Comparison of ENCODE assay signal across 8 cellular contexts in the genomic region with DNA sequence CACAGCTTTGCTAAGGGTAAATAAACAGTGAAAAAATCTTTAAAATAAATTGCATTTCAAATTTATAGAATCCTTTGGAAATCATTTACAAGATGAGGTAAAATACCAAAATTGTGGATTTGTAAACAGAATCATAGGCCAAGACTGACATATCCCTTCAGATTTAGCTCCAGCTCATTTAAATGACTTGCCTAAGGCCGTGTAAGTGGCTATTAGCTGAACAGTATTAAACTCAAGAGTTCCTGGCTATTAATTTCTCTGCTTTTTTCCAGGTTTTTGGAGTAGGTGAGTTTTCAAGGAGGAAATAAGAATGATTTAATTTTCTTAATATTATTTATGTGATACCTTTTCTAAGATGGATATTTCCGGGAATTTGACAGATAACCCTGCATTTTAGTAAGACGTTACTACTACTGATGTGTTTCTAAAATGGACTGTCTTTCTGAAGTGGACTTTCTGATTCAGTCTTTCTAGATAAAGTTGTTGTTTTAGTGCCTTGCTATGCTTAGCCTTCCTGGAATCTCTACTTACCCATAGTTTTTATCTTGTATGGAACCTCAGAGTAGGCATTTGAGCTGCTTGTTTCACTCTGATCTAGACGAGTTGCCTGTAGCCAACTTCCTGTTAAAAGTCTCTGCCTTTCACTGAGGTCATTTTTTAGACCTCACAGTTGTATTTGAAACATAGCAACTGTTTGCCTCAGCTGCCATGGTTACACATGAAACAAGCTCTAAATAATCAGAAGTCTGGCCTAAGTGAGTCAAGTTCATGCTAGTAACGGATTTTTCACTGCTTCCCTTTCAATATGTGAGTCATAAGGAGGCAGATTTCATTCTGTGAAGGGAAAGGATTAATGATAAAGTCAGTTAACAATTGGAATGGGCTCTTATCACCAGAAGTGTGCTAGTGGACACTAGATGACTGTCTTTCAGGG.
DNase-seq lines count a peak whose midpoint lies in the region; ATAC-seq and TF ChIP-seq lines count a peak whose summit lies in the region.

No MANE protein-coding gene starts in this region.

- intact Hi-C loops in heart right ventricle (cut with DNase I) = loop anchor here in 4 of 10 donors (5.0 to 10.0 kb wide), 4 partner anchors 35 to 75 kb away; no protein-coding TSS in a partner anchor

- no peak overlapping the region for H3K4me3 ChIP-seq in heart right ventricle
- H3K4me3 ChIP-seq in skeletal muscle tissue (ENCODE audit: low read length in 3 of 3) = peak overlapping the region in 1 of 3 donors; percentile 16

- peak; percentile 91 for ATAC-seq in HG02642 (IDR thresholded peaks at IDR 0.05; ENCODE audit: poor library complexity, unreplicated experiment)
- peak; percentile 96 to 97 for ATAC-seq in activated naive CD4-positive, alpha-beta T cell treated with anti-CD3 and anti-CD28 coated beads, Interleukin-2, amount 50 U/mL, for 72 hours
- ATAC-seq in heart right ventricle = peak; percentile 74 to 97 (median 89)

- peak overlapping the region in 2 of 3 donors; percentile 51 to 68 for H3K9ac ChIP-seq in skeletal muscle tissue (ENCODE audit: low read depth in 1 of 3, low read length in 3 of 3)

- peak overlapping the region; percentile 4 to 91 (median 84) for H3K27ac ChIP-seq in heart right ventricle
- peak overlapping the region; percentile 84 for H3K27ac ChIP-seq in skeletal muscle tissue (ENCODE audit: low read depth, low read length)

- H3K27me3 ChIP-seq in heart right ventricle = no peaks in the 10 kb centered on the region
- no peaks in the 10 kb centered on the region for H3K27me3 ChIP-seq in skeletal muscle tissue (ENCODE audit: control insufficient read depth in 3 of 3, insufficient read depth in 3 of 3, low read length in 3 of 3)

- TF ChIP-seq CTCF in heart right ventricle (IDR thresholded peaks at IDR 0.05) = no peak

- 15 to 22% methylated on average over 5 of the region's 5 CpGs for WGBS in heart right ventricle, 2 donors

- H3K27ac Mint-ChIP-seq in activated naive CD4-positive, alpha-beta T cell treated with anti-CD3 and anti-CD28 coated beads, Interleukin-2, amount 50 U/mL, for 72 hours = peak overlapping the region; percentile 98 to 99

- H3K36me3 ChIP-seq in heart right ventricle = peaks cover 0 to 96% (median 38%) of the 10 kb centered on the region in 9 donors
- H3K36me3 ChIP-seq in skeletal muscle tissue (ENCODE audit: control insufficient read depth in 3 of 3, insufficient read depth in 3 of 3, low read length in 3 of 3) = peaks cover 26 to 61% (median 59%) of the 10 kb centered on the region in 3 donors

- H3K9me3 ChIP-seq in heart right ventricle = no peaks in the 10 kb centered on the region
- no peaks in the 10 kb centered on the region for H3K9me3 ChIP-seq in skeletal muscle tissue (ENCODE audit: control insufficient read depth in 3 of 3, low read length in 3 of 3)

- H3K4me1 ChIP-seq in heart right ventricle (peaks cover 9 to 64% (median 46%) of the 10 kb centered on the region in 9 donors), skeletal muscle tissue (ENCODE audit: control insufficient read depth in 3 of 3, insufficient read depth in 3 of 3, low read length in 3 of 3) (peaks cover 9 to 14% (median 10%) of the 10 kb centered on the region in 3 donors)

- H3K36me3 Mint-ChIP-seq in activated naive CD4-positive, alpha-beta T cell treated with anti-CD3 and anti-CD28 coated beads, Interleukin-2, amount 50 U/mL, for 72 hours = peaks cover 18 to 61% of the 10 kb centered on the region in 2 donors

- H3K9me3 Mint-ChIP-seq in activated naive CD4-positive, alpha-beta T cell treated with anti-CD3 and anti-CD28 coated beads, Interleukin-2, amount 50 U/mL, for 72 hours = peaks cover 0 to 4% of the 10 kb centered on the region in 2 donors

- DNase-seq in NK-92 treated with Interleukin-12 subunit alpha and Interleukin-12 subunit beta, amount 100 ng/mL, for 24 hours (lab: John Stamatoyannopoulos, UW) = peak; percentile 46
- DNase-seq in NK-92 (lab: John Stamatoyannopoulos, UW; ENCODE audit: unreplicated experiment) = no peak
- DNase-seq in NCI-H2196 treated with DMSO at 0.1 percent for 48 hours (lab: John Stamatoyannopoulos, UW; ENCODE audit: unreplicated experiment) = peak; percentile 5
- peak in 1 of 2 donors; percentile 48 for DNase-seq in activated naive CD4-positive, alpha-beta T cell treated with anti-CD3 and anti-CD28 coated beads, Interleukin-2, amount 50 U/mL, for 72 hours (ENCODE audit: low spot score in 2 of 2)
- peak in 1 of 2 donors; percentile 83 for DNase-seq in heart right ventricle
- DNase-seq in cerebellar nuclear complex (lab: John Stamatoyannopoulos, UW) = no peak

Comparison
In these comparisons a context has a peak if more than half of its experiments do, and no peak if none do; other contexts are left out.
1. DNase-seq: peak in NK-92 treated with Interleukin-12 subunit alpha and Interleukin-12 subunit beta, amount 100 ng/mL, for 24 hours (single experiment) and NCI-H2196 treated with DMSO at 0.1 percent for 48 hours (single experiment); none in NK-92 (single experiment) and cerebellar nuclear complex (0 of 2).
2. Peak in every context shown above with its lines, with median percentiles within 50 percentile points of each other: ATAC-seq.